Comparison of ENCODE assay signal across 17 cellular contexts in the genomic region with DNA sequence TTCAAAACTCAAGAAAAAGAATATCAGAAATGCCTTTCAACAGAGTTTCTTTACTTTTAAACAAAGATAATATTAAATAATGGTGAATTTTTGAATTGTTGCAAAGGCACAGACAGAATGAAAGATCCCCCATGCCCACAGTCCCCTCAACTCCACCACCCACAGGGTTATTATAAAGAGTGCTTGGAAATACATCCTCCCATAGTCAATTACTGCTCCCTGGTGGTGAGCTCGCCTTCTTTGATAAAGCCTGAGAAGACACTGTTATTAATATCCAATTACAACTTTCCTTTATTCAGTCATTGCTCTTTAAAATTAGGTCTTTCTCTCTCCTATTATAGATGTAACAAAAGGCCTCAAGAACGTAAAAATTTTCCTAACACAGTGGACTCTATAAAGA.
DNase-seq lines count a peak whose midpoint lies in the region; TF ChIP-seq lines count a peak whose summit lies in the region.
"Had no signal": no experiment of that assay in that cellular context is flagged by ENCODE, and none has a peak within 500 bp of the region (broad histone marks: within the 10 kb centered on the region; RNA-seq: fewer than 3 reads in every experiment).

No MANE protein-coding gene starts in this region.

- DNase-seq in NCI-H2081 (lab: John Stamatoyannopoulos, UW) (peak; percentile 5 to 8), NCI-H2081 treated with DMSO at 0.1 percent for 48 hours (lab: John Stamatoyannopoulos, UW) (no peak), RKO (ENCODE audit: low spot score) (peak; percentile 2), epithelial cell of esophagus (ENCODE audit: low read depth) (peak; percentile 62), renal cortical epithelial cell (ENCODE audit: low read depth) (peak; percentile 4), osteocyte (ENCODE audit: extremely low spot score, unreplicated experiment) (no peak), HFFc6 (no peak), SHP77 (lab: John Stamatoyannopoulos, UW) (no peak)
- DNase-seq: 8988T; activated CD4-positive, alpha-beta T cell treated with anti-CD3 and anti-CD28 coated beads for 36 hours; activated naive CD8-positive, alpha-beta T cell treated with anti-CD3 and anti-CD28 coated beads for 36 hours; cortex of kidney; KG1; NCI-H187; PC-3 had no signal

- H3K4me1 Mint-ChIP-seq in osteocyte (ENCODE audit: unreplicated experiment) (no peaks in the 10 kb centered on the region), HFFc6 (ENCODE audit: low read depth) (no peaks in the 10 kb centered on the region)
- H3K4me1 Mint-ChIP-seq: activated CD4-positive, alpha-beta T cell treated with anti-CD3 and anti-CD28 coated beads for 36 hours; activated naive CD8-positive, alpha-beta T cell treated with anti-CD3 and anti-CD28 coated beads for 36 hours had no signal

- TF ChIP-seq CTCF in epithelial cell of esophagus (IDR thresholded peaks at IDR 0.05; ENCODE audit: insufficient read depth, low read depth, low read length, missing control alignments), result peak; percentile 58
- TF ChIP-seq CTCF in osteocyte (IDR thresholded peaks at IDR 0.05), result no peak
- TF ChIP-seq CTCF in HFFc6 (IDR thresholded peaks at IDR 0.05), result no peak

- H3K9me3 Mint-ChIP-seq in osteocyte (ENCODE audit: unreplicated experiment), result no peaks in the 10 kb centered on the region
- peaks cover 10% of the 10 kb centered on the region for H3K9me3 Mint-ChIP-seq in HFFc6
- H3K9me3 Mint-ChIP-seq: activated naive CD8-positive, alpha-beta T cell treated with anti-CD3 and anti-CD28 coated beads for 36 hours; T-helper 1 cell treated with Interleukin-12 subunit alpha and Interleukin-12 subunit beta and Interleukin-4 antibody, amounts not matched to agents 30 μg/mL and 1 μg/mL, for 36 hours had no signal

- no peaks in the 10 kb centered on the region for H3K36me3 Mint-ChIP-seq in osteocyte (ENCODE audit: unreplicated experiment)
- H3K36me3 Mint-ChIP-seq in HFFc6 (ENCODE audit: low read depth), result no peaks in the 10 kb centered on the region
- H3K36me3 Mint-ChIP-seq: activated naive CD8-positive, alpha-beta T cell treated with anti-CD3 and anti-CD28 coated beads for 36 hours had no signal

- H3K27me3 Mint-ChIP-seq in osteocyte (ENCODE audit: unreplicated experiment) (no peaks in the 10 kb centered on the region), HFFc6 (ENCODE audit: insufficient read depth) (no peaks in the 10 kb centered on the region)
- H3K27me3 Mint-ChIP-seq: activated CD4-positive, alpha-beta T cell treated with anti-CD3 and anti-CD28 coated beads for 36 hours; activated naive CD8-positive, alpha-beta T cell treated with anti-CD3 and anti-CD28 coated beads for 36 hours had no signal

- H3K4me3 Mint-ChIP-seq in osteocyte (ENCODE audit: unreplicated experiment), result no peak overlapping the region
- H3K4me3 Mint-ChIP-seq in HFFc6, result no peak overlapping the region
- H3K4me3 Mint-ChIP-seq: activated CD4-positive, alpha-beta T cell treated with anti-CD3 and anti-CD28 coated beads for 36 hours; activated naive CD8-positive, alpha-beta T cell treated with anti-CD3 and anti-CD28 coated beads for 36 hours; T-helper 1 cell treated with Interleukin-12 subunit alpha and Interleukin-12 subunit beta and Interleukin-4 antibody, amounts not matched to agents 30 μg/mL and 1 μg/mL, for 36 hours had no signal

- no peak overlapping the region for H3K27ac Mint-ChIP-seq in osteocyte (ENCODE audit: unreplicated experiment)
- H3K27ac Mint-ChIP-seq in HFFc6, result no peak overlapping the region
- H3K27ac Mint-ChIP-seq: activated CD4-positive, alpha-beta T cell treated with anti-CD3 and anti-CD28 coated beads for 36 hours; activated naive CD8-positive, alpha-beta T cell treated with anti-CD3 and anti-CD28 coated beads for 36 hours; T-helper 1 cell treated with Interleukin-12 subunit alpha and Interleukin-12 subunit beta and Interleukin-4 antibody, amounts not matched to agents 30 μg/mL and 1 μg/mL, for 36 hours had no signal

- no peak overlapping the region for H3K4me3 ChIP-seq in epithelial cell of esophagus (ENCODE audit: low read length)
- H3K4me3 ChIP-seq: skin epidermis had no signal

Comparison
In these comparisons a context has a peak if more than half of its experiments do, and no peak if none do; other contexts are left out.
1. DNase-seq: peak in NCI-H2081 (2 of 2), RKO (single experiment), epithelial cell of esophagus (single experiment) and renal cortical epithelial cell (single experiment); none in NCI-H2081 treated with DMSO at 0.1 percent for 48 hours (single experiment), osteocyte (single experiment), HFFc6 (single experiment) and SHP77 (0 of 2).